11 cellular contexts compared by ENCODE assay signal in genomic region chr12:24750263-24750662, GRCh38.
"Had no signal": no experiment of that assay in that cellular context is flagged by ENCODE, and none has a peak within 500 bp of the region (broad histone marks: within the 10 kb centered on the region; RNA-seq: fewer than 3 reads in every experiment).

No MANE protein-coding gene starts in this region.

- ATAC-seq: activated T-cell treated with anti-CD3 and anti-CD28 coated beads, Interleukin-2, amount 50 U/mL, for 4 hours; gastrocnemius medialis; stimulated activated memory B cell treated with anti-CD40 and anti-IgM and Interleukin-4, amounts not matched to agents 10 μg/mL and 1 μg/mL and 100 μg/mL, for 72 hours had no signal

- DNase-seq: activated CD4-positive, alpha-beta T cell treated with anti-CD3 and anti-CD28 coated beads, Interleukin-2, amount 10 ng/mL, durations not matched to agents 7 days and 5 days; activated naive CD4-positive, alpha-beta T cell; activated T-cell treated with anti-CD3 and anti-CD28 coated beads, Interleukin-2, amount 50 U/mL, for 4 hours; caudate nucleus; effector memory CD4-positive, alpha-beta T cell; gastrocnemius medialis; kidney glomerular epithelial cell; T-helper 1 cell; transverse colon; WERI-Rb-1 had no signal

- H3K27me3 Mint-ChIP-seq: activated CD4-positive, alpha-beta T cell treated with anti-CD3 and anti-CD28 coated beads, Interleukin-2, amount 10 ng/mL, durations not matched to agents 7 days and 5 days; stimulated activated memory B cell treated with anti-CD40 and anti-IgM and Interleukin-4, amounts not matched to agents 10 μg/mL and 1 μg/mL and 100 μg/mL, for 72 hours had no signal

- H3K27ac Mint-ChIP-seq: activated CD4-positive, alpha-beta T cell treated with anti-CD3 and anti-CD28 coated beads, Interleukin-2, amount 10 ng/mL, durations not matched to agents 7 days and 5 days; stimulated activated memory B cell treated with anti-CD40 and anti-IgM and Interleukin-4, amounts not matched to agents 10 μg/mL and 1 μg/mL and 100 μg/mL, for 72 hours had no signal

- H3K4me3 Mint-ChIP-seq: activated CD4-positive, alpha-beta T cell treated with anti-CD3 and anti-CD28 coated beads, Interleukin-2, amount 10 ng/mL, durations not matched to agents 7 days and 5 days; activated T-cell treated with anti-CD3 and anti-CD28 coated beads, Interleukin-2, amount 50 U/mL, for 4 hours; stimulated activated memory B cell treated with anti-CD40 and anti-IgM and Interleukin-4, amounts not matched to agents 10 μg/mL and 1 μg/mL and 100 μg/mL, for 72 hours had no signal

- H3K36me3 Mint-ChIP-seq: stimulated activated memory B cell treated with anti-CD40 and anti-IgM and Interleukin-4, amounts not matched to agents 10 μg/mL and 1 μg/mL and 100 μg/mL, for 72 hours had no signal

- H3K9me3 Mint-ChIP-seq: activated CD4-positive, alpha-beta T cell treated with anti-CD3 and anti-CD28 coated beads, Interleukin-2, amount 10 ng/mL, durations not matched to agents 7 days and 5 days; activated T-cell treated with anti-CD3 and anti-CD28 coated beads, Interleukin-2, amount 50 U/mL, for 4 hours; stimulated activated memory B cell treated with anti-CD40 and anti-IgM and Interleukin-4, amounts not matched to agents 10 μg/mL and 1 μg/mL and 100 μg/mL, for 72 hours had no signal
